ENCODE assay signal across 8 cellular contexts in genomic region chr11:66311470-66311964, GRCh38. TPM values are rescaled to one million over a fixed set of nuclear protein-coding genes. Genes with fewer than 3 reads are reported as not detected.
A peak's percentile ranks its signal among the peaks of the same experiment; 100 is the strongest.
DNase-seq lines count a peak whose midpoint lies in the region; ATAC-seq and TF ChIP-seq lines count a peak whose summit lies in the region.

No MANE protein-coding gene starts in this region.

- DNase-seq in T-helper 1 cell (no peak), WTC11 (ENCODE audit: low spot score) (no peak), substantia nigra (lab: John Stamatoyannopoulos, UW) (no peak), head of caudate nucleus (no peak), HK-2 (ENCODE audit: unreplicated experiment) (no peak)

- H3K4me3 ChIP-seq in iPS-11a (ENCODE audit: low read depth, low read length) = peak overlapping the region; percentile 63

- H3K36me3 Mint-ChIP-seq in T-helper 1 cell treated with Interleukin-12 subunit alpha and Interleukin-12 subunit beta and Interleukin-4 antibody, amounts not matched to agents 30 μg/mL and 1 μg/mL, for 36 hours (ENCODE audit: low read depth) = no peaks in the 10 kb centered on the region
- no peaks in the 10 kb centered on the region for H3K36me3 Mint-ChIP-seq in WTC11

- POLR2A ChIA-PET in WTC11 (lab: Charles Lee) = interaction anchor here (0.7 to 2.8 kb wide), 8 partner anchors 11 to 110 kb away, joined by 3 to 14 read pairs (median 5); partner anchors contain the start of genes RIN1 and YIF1A

- no peaks in the 10 kb centered on the region for H3K9me3 Mint-ChIP-seq in T-helper 1 cell treated with Interleukin-12 subunit alpha and Interleukin-12 subunit beta and Interleukin-4 antibody, amounts not matched to agents 30 μg/mL and 1 μg/mL, for 36 hours
- no peaks in the 10 kb centered on the region for H3K9me3 Mint-ChIP-seq in WTC11

- peak overlapping the region; percentile 63 for H3K27ac ChIP-seq in substantia nigra (ENCODE audit: low read depth, low read length, poor library complexity, severe bottlenecking)

- peak overlapping the region; percentile 93 for H3K27ac Mint-ChIP-seq in T-helper 1 cell treated with Interleukin-12 subunit alpha and Interleukin-12 subunit beta and Interleukin-4 antibody, amounts not matched to agents 30 μg/mL and 1 μg/mL, for 36 hours
- peak overlapping the region; percentile 99 for H3K27ac Mint-ChIP-seq in WTC11

- ATAC-seq in WTC11 = no peak
- no peak for ATAC-seq in GM21367 (IDR thresholded peaks at IDR 0.05; ENCODE audit: unreplicated experiment)

- peaks cover 6% of the 10 kb centered on the region for H3K4me1 Mint-ChIP-seq in T-helper 1 cell treated with Interleukin-12 subunit alpha and Interleukin-12 subunit beta and Interleukin-4 antibody, amounts not matched to agents 30 μg/mL and 1 μg/mL, for 36 hours (ENCODE audit: low read depth)
- H3K4me1 Mint-ChIP-seq in WTC11 = peaks cover 13% of the 10 kb centered on the region

- H3K4me3 Mint-ChIP-seq in T-helper 1 cell treated with Interleukin-12 subunit alpha and Interleukin-12 subunit beta and Interleukin-4 antibody, amounts not matched to agents 30 μg/mL and 1 μg/mL, for 36 hours = peak overlapping the region; percentile 88
- H3K4me3 Mint-ChIP-seq in WTC11 = peak overlapping the region; percentile 87

- TF ChIP-seq CTCF in WTC11 (IDR thresholded peaks at IDR 0.05) = no peak

- intact Hi-C loops in head of caudate nucleus (cut with DNase I) = no loop called here

- CTCF ChIA-PET in WTC11 (lab: Charles Lee) = interaction anchor here (0.6 to 5.8 kb wide), 35 partner anchors 11 to 710 kb away, joined by 3 to 319 read pairs (median 9); partner anchors contain the start of genes B4GAT1, MRPL11, RAB1B and RIN1

- H3K27me3 Mint-ChIP-seq in T-helper 1 cell treated with Interleukin-12 subunit alpha and Interleukin-12 subunit beta and Interleukin-4 antibody, amounts not matched to agents 30 μg/mL and 1 μg/mL, for 36 hours (ENCODE audit: low read depth) = peaks cover 9% of the 10 kb centered on the region
- H3K27me3 Mint-ChIP-seq in WTC11 (ENCODE audit: low read depth) = peaks cover 9% of the 10 kb centered on the region

TF ChIP-seq in WTC11, 78 proteins besides CTCF, POLR2A, EP300 and RAD21:
- TF ChIP-seq SP1 (CRISPR knock-in tag; conservative IDR thresholded peaks at IDR 0.05) (no peak), ESRRA (CRISPR knock-in tag; IDR thresholded peaks at IDR 0.05; ENCODE audit: borderline replicate concordance) (no peak), RELA (CRISPR knock-in tag; IDR thresholded peaks at IDR 0.05; ENCODE audit: borderline replicate concordance) (no peak), GRHL2 (CRISPR knock-in tag; IDR thresholded peaks at IDR 0.05; ENCODE audit: insufficient replicate concordance, severe bottlenecking) (no peak), CREB1 (CRISPR knock-in tag; IDR thresholded peaks at IDR 0.05) (no peak), ZMAT4 (CRISPR knock-in tag; IDR thresholded peaks at IDR 0.05) (no peak), ATF6 (CRISPR knock-in tag; IDR thresholded peaks at IDR 0.05) (no peak), CDX4 (CRISPR knock-in tag; IDR thresholded peaks at IDR 0.05; ENCODE audit: borderline replicate concordance) (no peak)
- TF ChIP-seq, protein P1, sequence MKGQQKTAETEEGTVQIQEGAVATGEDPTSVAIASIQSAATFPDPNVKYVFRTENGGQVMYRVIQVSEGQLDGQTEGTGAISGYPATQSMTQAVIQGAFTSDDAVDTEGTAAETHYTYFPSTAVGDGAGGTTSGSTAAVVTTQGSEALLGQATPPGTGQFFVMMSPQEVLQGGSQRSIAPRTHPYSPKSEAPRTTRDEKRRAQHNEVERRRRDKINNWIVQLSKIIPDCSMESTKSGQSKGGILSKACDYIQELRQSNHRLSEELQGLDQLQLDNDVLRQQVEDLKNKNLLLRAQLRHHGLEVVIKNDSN (CRISPR knock-in tag; IDR thresholded peaks at IDR 0.05) = no peak
- TF ChIP-seq, protein P2, sequence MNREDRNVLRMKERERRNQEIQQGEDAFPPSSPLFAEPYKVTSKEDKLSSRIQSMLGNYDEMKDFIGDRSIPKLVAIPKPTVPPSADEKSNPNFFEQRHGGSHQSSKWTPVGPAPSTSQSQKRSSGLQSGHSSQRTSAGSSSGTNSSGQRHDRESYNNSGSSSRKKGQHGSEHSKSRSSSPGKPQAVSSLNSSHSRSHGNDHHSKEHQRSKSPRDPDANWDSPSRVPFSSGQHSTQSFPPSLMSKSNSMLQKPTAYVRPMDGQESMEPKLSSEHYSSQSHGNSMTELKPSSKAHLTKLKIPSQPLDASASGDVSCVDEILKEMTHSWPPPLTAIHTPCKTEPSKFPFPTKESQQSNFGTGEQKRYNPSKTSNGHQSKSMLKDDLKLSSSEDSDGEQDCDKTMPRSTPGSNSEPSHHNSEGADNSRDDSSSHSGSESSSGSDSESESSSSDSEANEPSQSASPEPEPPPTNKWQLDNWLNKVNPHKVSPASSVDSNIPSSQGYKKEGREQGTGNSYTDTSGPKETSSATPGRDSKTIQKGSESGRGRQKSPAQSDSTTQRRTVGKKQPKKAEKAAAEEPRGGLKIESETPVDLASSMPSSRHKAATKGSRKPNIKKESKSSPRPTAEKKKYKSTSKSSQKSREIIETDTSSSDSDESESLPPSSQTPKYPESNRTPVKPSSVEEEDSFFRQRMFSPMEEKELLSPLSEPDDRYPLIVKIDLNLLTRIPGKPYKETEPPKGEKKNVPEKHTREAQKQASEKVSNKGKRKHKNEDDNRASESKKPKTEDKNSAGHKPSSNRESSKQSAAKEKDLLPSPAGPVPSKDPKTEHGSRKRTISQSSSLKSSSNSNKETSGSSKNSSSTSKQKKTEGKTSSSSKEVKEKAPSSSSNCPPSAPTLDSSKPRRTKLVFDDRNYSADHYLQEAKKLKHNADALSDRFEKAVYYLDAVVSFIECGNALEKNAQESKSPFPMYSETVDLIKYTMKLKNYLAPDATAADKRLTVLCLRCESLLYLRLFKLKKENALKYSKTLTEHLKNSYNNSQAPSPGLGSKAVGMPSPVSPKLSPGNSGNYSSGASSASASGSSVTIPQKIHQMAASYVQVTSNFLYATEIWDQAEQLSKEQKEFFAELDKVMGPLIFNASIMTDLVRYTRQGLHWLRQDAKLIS (CRISPR knock-in tag; IDR thresholded peaks at IDR 0.05; ENCODE audit: borderline replicate concordance) = no peak
- TF ChIP-seq, protein P3, sequence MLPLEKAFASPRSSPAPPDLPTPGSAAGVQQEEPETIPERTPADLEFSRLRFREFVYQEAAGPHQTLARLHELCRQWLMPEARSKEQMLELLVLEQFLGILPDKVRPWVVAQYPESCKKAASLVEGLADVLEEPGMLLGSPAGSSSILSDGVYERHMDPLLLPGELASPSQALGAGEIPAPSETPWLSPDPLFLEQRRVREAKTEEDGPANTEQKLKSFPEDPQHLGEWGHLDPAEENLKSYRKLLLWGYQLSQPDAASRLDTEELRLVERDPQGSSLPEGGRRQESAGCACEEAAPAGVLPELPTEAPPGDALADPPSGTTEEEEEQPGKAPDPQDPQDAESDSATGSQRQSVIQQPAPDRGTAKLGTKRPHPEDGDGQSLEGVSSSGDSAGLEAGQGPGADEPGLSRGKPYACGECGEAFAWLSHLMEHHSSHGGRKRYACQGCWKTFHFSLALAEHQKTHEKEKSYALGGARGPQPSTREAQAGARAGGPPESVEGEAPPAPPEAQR (CRISPR knock-in tag; IDR thresholded peaks at IDR 0.05) = no peak
- TF ChIP-seq, protein P4, sequence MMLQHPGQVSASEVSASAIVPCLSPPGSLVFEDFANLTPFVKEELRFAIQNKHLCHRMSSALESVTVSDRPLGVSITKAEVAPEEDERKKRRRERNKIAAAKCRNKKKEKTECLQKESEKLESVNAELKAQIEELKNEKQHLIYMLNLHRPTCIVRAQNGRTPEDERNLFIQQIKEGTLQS (CRISPR knock-in tag; conservative IDR thresholded peaks at IDR 0.05) = no peak
- TF ChIP-seq, protein P5, sequence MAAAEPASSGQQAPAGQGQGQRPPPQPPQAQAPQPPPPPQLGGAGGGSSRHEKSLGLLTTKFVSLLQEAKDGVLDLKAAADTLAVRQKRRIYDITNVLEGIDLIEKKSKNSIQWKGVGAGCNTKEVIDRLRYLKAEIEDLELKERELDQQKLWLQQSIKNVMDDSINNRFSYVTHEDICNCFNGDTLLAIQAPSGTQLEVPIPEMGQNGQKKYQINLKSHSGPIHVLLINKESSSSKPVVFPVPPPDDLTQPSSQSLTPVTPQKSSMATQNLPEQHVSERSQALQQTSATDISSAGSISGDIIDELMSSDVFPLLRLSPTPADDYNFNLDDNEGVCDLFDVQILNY (CRISPR knock-in tag; IDR thresholded peaks at IDR 0.05) = no peak

RNA-seq across cellular contexts. Expression of gene CD248, which starts 5.3 kb away (rescaled TPM):
- total RNA-seq in WTC11 (2021) = 2.6 to 2.8 TPM (median 2.7 TPM) in 3 replicates

RNA-seq across cellular contexts. Expression of gene TMEM151A, which starts 19.8 kb away (rescaled TPM):
- 2.2 to 2.3 TPM (median 2.3 TPM) in 3 replicates for total RNA-seq in WTC11 (2021)

RNA-seq across cellular contexts. Expression of gene YIF1A, which starts 22.6 kb away (rescaled TPM):
- total RNA-seq in WTC11 (2021) = 86.0 to 86.9 TPM (median 86.4 TPM) in 3 replicates

RNA-seq across cellular contexts. Expression of gene RIN1, which starts 24.7 kb away (rescaled TPM):
- 4.7 to 5.5 TPM (median 5.0 TPM) in 3 replicates for total RNA-seq in WTC11 (2021)

RNA-seq across cellular contexts. Expression of gene BRMS1, which starts 33.4 kb away (rescaled TPM):
- 37.0 to 44.5 TPM (median 40.8 TPM) in 3 replicates for total RNA-seq in WTC11 (2021)
